ENCODE assay signal across 22 cellular contexts in the genomic region with DNA sequence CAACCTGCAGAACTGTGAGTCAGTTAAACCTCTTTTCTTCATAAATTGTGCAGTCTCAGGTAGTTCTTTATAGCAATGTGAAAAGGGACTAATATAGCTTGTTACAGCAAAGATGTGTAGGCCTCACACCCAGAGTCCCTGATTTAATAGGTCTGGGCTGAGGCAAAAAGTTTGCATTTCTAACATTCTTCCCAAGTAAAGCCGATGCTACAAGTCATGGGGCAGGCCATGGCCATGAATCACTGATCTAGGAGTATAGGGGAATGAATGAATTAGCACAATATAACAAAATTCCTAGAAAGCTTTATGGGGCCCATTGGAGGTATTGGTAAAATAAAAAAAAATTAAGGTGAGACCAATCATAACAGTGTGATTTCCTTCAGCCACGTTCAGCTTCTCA. TPM values are rescaled to one million over a fixed set of nuclear protein-coding genes. Genes with fewer than 3 reads are reported as not detected.
DNase-seq lines count a peak whose midpoint lies in the region; ATAC-seq, FAIRE-seq and TF ChIP-seq lines count a peak whose summit lies in the region.
"Had no signal": no experiment of that assay in that cellular context is flagged by ENCODE, and none has a peak within 500 bp of the region (broad histone marks: within the 10 kb centered on the region; RNA-seq: fewer than 3 reads in every experiment).

No MANE protein-coding gene starts in this region.

- no peak overlapping the region for H3K9ac ChIP-seq in astrocyte (ENCODE audit: low read length)
- H3K9ac ChIP-seq: KMS-11 had no signal

- no peak for FAIRE-seq in astrocyte (lab: Jason Lieb, UNC)
- FAIRE-seq: GM19239 had no signal

- H3K27me3 ChIP-seq in astrocyte (ENCODE audit: insufficient read depth, low read length): no peaks in the 10 kb centered on the region
- H3K27me3 ChIP-seq: Peyer's patch had no signal

- no peaks in the 10 kb centered on the region for H3K9me3 Mint-ChIP-seq in HFFc6
- H3K9me3 Mint-ChIP-seq in astrocyte (ENCODE audit: unreplicated experiment): peaks cover 3% of the 10 kb centered on the region

- H3K4me3 Mint-ChIP-seq in HFFc6: no peak overlapping the region
- no peak overlapping the region for H3K4me3 Mint-ChIP-seq in astrocyte (ENCODE audit: unreplicated experiment)
- H3K4me3 Mint-ChIP-seq: H9 had no signal

- peaks cover 3% of the 10 kb centered on the region for H3K27me3 Mint-ChIP-seq in HFFc6 (ENCODE audit: insufficient read depth)
- H3K27me3 Mint-ChIP-seq in astrocyte (ENCODE audit: low read depth, unreplicated experiment): no peaks in the 10 kb centered on the region

- H3K4me1 ChIP-seq in astrocyte (ENCODE audit: insufficient read depth, low read length): no peaks in the 10 kb centered on the region
- H3K4me1 ChIP-seq: Peyer's patch had no signal

- peak overlapping the region; percentile 3; the same call in 1 of the 2 replicates for H3K27ac Mint-ChIP-seq in HFFc6
- H3K27ac Mint-ChIP-seq in astrocyte (ENCODE audit: unreplicated experiment): peak overlapping the region; percentile 73
- H3K27ac Mint-ChIP-seq: H9 had no signal

- DNase-seq in AG08396 (ENCODE audit: low spot score): peak; percentile 12
- DNase-seq in HFFc6: peak; percentile 26
- no peak for DNase-seq in astrocyte (ENCODE audit: low read depth)
- peak; percentile 53 for DNase-seq in iris pigment epithelial cell (ENCODE audit: low read depth)
- DNase-seq in central memory CD4-positive, alpha-beta T cell: no peak
- DNase-seq in activated CD4-positive, CD25-positive, alpha-beta regulatory T cell (lab: John Stamatoyannopoulos, UW): no peak
- no peak for DNase-seq in cardiac septum (ENCODE audit: low spot score)
- DNase-seq: ACHN, GF-D8, H9, NCI-H1105 treated with DMSO at 0.1 percent for 48 hours, NCI-H1694, NCI-H2081, NCI-H2171, NCI-H524 treated with DMSO at 0.1 percent for 48 hours, Peyer's patch had no signal

- no peak overlapping the region for H2AFZ ChIP-seq in astrocyte (ENCODE audit: low read depth, low read length)

- H3K79me2 ChIP-seq in astrocyte (ENCODE audit: insufficient read depth, low read length): no peaks in the 10 kb centered on the region

- no peak overlapping the region for H3K27ac ChIP-seq in astrocyte (ENCODE audit: low read depth, low read length)
- H3K27ac ChIP-seq: 22Rv1, C4-2B, KMS-11, Peyer's patch had no signal

- H3K4me1 Mint-ChIP-seq in HFFc6 (ENCODE audit: low read depth) (peaks cover 18% of the 10 kb centered on the region), astrocyte (ENCODE audit: low read depth, unreplicated experiment) (peaks cover 7% of the 10 kb centered on the region)

- TF ChIP-seq CTCF in HFFc6 (IDR thresholded peaks at IDR 0.05) (no peak), astrocyte (IDR thresholded peaks at IDR 0.05; ENCODE audit: insufficient read depth, low read depth, low read length) (no peak)

- no peaks in the 10 kb centered on the region for H3K9me3 ChIP-seq in astrocyte (ENCODE audit: insufficient read depth, low read depth, low read length)
- H3K9me3 ChIP-seq: Peyer's patch had no signal

- H3K4me3 ChIP-seq in astrocyte (ENCODE audit: insufficient read depth, low read depth, low read length): no peak overlapping the region
- H3K4me3 ChIP-seq: Peyer's patch had no signal

- intact Hi-C loops in cardiac septum (cut with DNase I): no loop called here

- H3K36me3 ChIP-seq in astrocyte (ENCODE audit: insufficient read depth, low read length): no peaks in the 10 kb centered on the region
- H3K36me3 ChIP-seq: Peyer's patch had no signal

- H3K36me3 Mint-ChIP-seq in HFFc6 (ENCODE audit: low read depth) (no peaks in the 10 kb centered on the region), astrocyte (ENCODE audit: low read depth, unreplicated experiment) (no peaks in the 10 kb centered on the region)

- no peak for ATAC-seq in HG02870 (IDR thresholded peaks at IDR 0.05; ENCODE audit: unreplicated experiment)

- H4K20me1 ChIP-seq in astrocyte (ENCODE audit: insufficient read depth, low read length): no peaks in the 10 kb centered on the region

- H3K4me2 ChIP-seq in astrocyte (ENCODE audit: low read length): no peak overlapping the region
- H3K4me2 ChIP-seq: KMS-11 had no signal

RNA-seq across cellular contexts. Expression of a gene that starts 11.5 kb away (rescaled TPM):
- 10 to 100 TPM in 2 of 6 experiments, 1 to 10 TPM in 4; 8.1 to 10.2 (median 8.9) TPM for total RNA-seq in HFFc6 (2021; fragmentation: NEBNext Ultra II Directional; extraction: Animal tissue kit (Norgen Biotek cat#: 25700))
- total RNA-seq in astrocyte (13.9 and 15.6 TPM in 2 replicates), cardiac septum (20.6 TPM)
- total RNA-seq: OCI-LY7 had no signal

Comparison
In these comparisons a context has a peak if more than half of its experiments do, and no peak if none do; other contexts are left out.
1. DNase-seq: peak in AG08396 (single experiment), HFFc6 (single experiment) and iris pigment epithelial cell (single experiment); none in astrocyte (single experiment), central memory CD4-positive, alpha-beta T cell (single experiment), activated CD4-positive, CD25-positive, alpha-beta regulatory T cell (0 of 4) and cardiac septum (single experiment).